Comparison of ENCODE assay signal across 9 cellular contexts in genomic region chr16:77971306-77972131, GRCh38. TPM values are rescaled to one million over a fixed set of nuclear protein-coding genes. Genes with fewer than 3 reads are reported as not detected.
A peak's percentile ranks its signal among the peaks of the same experiment; 100 is the strongest.
DNase-seq lines count a peak whose midpoint lies in the region; ATAC-seq and TF ChIP-seq lines count a peak whose summit lies in the region.
"Had no signal": no experiment of that assay in that cellular context is flagged by ENCODE, and none has a peak within 500 bp of the region (broad histone marks: within the 10 kb centered on the region; RNA-seq: fewer than 3 reads in every experiment).

No MANE protein-coding gene starts in this region.

- H3K36me3 ChIP-seq in Caco-2 (ENCODE audit: control insufficient read depth, insufficient read depth, low read length): no peaks in the 10 kb centered on the region

- H3K4me3 Mint-ChIP-seq in Caco-2 (ENCODE audit: unreplicated experiment): no peak overlapping the region
- H3K4me3 Mint-ChIP-seq in activated naive CD8-positive, alpha-beta T cell treated with anti-CD3 and anti-CD28 coated beads, Interleukin-2, amount 10 ng/mL, durations not matched to agents 7 days and 5 days: no peak overlapping the region
- H3K4me3 Mint-ChIP-seq: activated naive CD8-positive, alpha-beta T cell had no signal

- no peaks in the 10 kb centered on the region for H3K4me1 Mint-ChIP-seq in Caco-2 (ENCODE audit: low read depth, unreplicated experiment)
- H3K4me1 Mint-ChIP-seq in activated naive CD8-positive, alpha-beta T cell treated with anti-CD3 and anti-CD28 coated beads, Interleukin-2, amount 10 ng/mL, durations not matched to agents 7 days and 5 days: no peaks in the 10 kb centered on the region

- no peaks in the 10 kb centered on the region for H3K9me3 Mint-ChIP-seq in Caco-2 (ENCODE audit: unreplicated experiment)
- H3K9me3 Mint-ChIP-seq in activated naive CD8-positive, alpha-beta T cell treated with anti-CD3 and anti-CD28 coated beads, Interleukin-2, amount 10 ng/mL, durations not matched to agents 7 days and 5 days: no peaks in the 10 kb centered on the region

- peaks cover 8% of the 10 kb centered on the region for H3K27me3 Mint-ChIP-seq in Caco-2 (ENCODE audit: insufficient read depth, unreplicated experiment)
- H3K27me3 Mint-ChIP-seq in activated naive CD8-positive, alpha-beta T cell treated with anti-CD3 and anti-CD28 coated beads, Interleukin-2, amount 10 ng/mL, durations not matched to agents 7 days and 5 days: no peaks in the 10 kb centered on the region

- peak; percentile 84 to 95 for TF ChIP-seq CTCF in Caco-2 (IDR thresholded peaks at IDR 0.05; ENCODE audit: insufficient read depth in 1 of 2, low read depth in 1 of 2, low read length in 1 of 2, severe bottlenecking in 1 of 2, unreplicated experiment in 1 of 2)

- DNase-seq in Caco-2 (peak; percentile 78 to 80), Kasumi-1 (lab: John Stamatoyannopoulos, UW) (peak; percentile 60 to 75), left cardiac atrium (peak; percentile 86), putamen (ENCODE audit: low spot score) (peak; percentile 72), GDM1 (lab: John Stamatoyannopoulos, UW) (no peak)
- DNase-seq in activated naive CD8-positive, alpha-beta T cell treated with anti-CD3 and anti-CD28 coated beads, Interleukin-2, amount 10 ng/mL, durations not matched to agents 7 days and 5 days: peak; percentile 78

- intact Hi-C loops in Caco-2 (cut with micrococcal nuclease; ENCODE audit: unreplicated experiment): loop anchor here (1.0 kb wide), 3 partner anchors 19 to 372 kb away; no protein-coding TSS in a partner anchor
- intact Hi-C loops in left cardiac atrium (cut with DNase I): loop anchor here (1.0 to 5.0 kb wide), 3 partner anchors 179 to 296 kb away; no protein-coding TSS in a partner anchor

- no peak overlapping the region for H3K4me3 ChIP-seq in Caco-2 (ENCODE audit: low read depth, low read length)

- no peak overlapping the region for H3K27ac Mint-ChIP-seq in Caco-2 (ENCODE audit: unreplicated experiment)
- H3K27ac Mint-ChIP-seq in activated naive CD8-positive, alpha-beta T cell treated with anti-CD3 and anti-CD28 coated beads, Interleukin-2, amount 10 ng/mL, durations not matched to agents 7 days and 5 days: no peak overlapping the region
- H3K27ac Mint-ChIP-seq: activated naive CD8-positive, alpha-beta T cell had no signal

- ATAC-seq in GM21390 (IDR thresholded peaks at IDR 0.05; ENCODE audit: unreplicated experiment): peak; percentile 76
- ATAC-seq in SK-N-SH treated with all-trans-retinoic acid at 6 μM for 48 hours: peak; percentile 97
- ATAC-seq in activated naive CD8-positive, alpha-beta T cell treated with anti-CD3 and anti-CD28 coated beads, Interleukin-2, amount 10 ng/mL, durations not matched to agents 7 days and 5 days (ENCODE audit: low read depth): no peak
- ATAC-seq in left cardiac atrium: peak; percentile 84 to 91

- BruUV-seq in Caco-2 (replicated peaks; lab: Mats Ljungman, UMichigan): no TSS peak

- no peaks in the 10 kb centered on the region for H3K27me3 ChIP-seq in Caco-2 (replicated peaks; ENCODE audit: control insufficient read depth, insufficient read depth, low read length)

- H3K4me1 ChIP-seq in Caco-2: no peaks in the 10 kb centered on the region; the same call in 1 of the 2 replicates

- POLR2A ChIA-PET in Caco-2 (lab: Charles Lee): no interaction called here
- POLR2A ChIA-PET in activated naive CD8-positive, alpha-beta T cell treated with anti-CD3 and anti-CD28 coated beads, Interleukin-2, amount 10 ng/mL, durations not matched to agents 7 days and 5 days (lab: Charles Lee): no interaction called here

- H3K9me3 ChIP-seq in Caco-2: no peaks in the 10 kb centered on the region

- CTCF ChIA-PET in Caco-2 (lab: Charles Lee): no interaction called here

- no peaks in the 10 kb centered on the region for H3K36me3 Mint-ChIP-seq in Caco-2 (ENCODE audit: insufficient read depth, unreplicated experiment)
- H3K36me3 Mint-ChIP-seq in activated naive CD8-positive, alpha-beta T cell treated with anti-CD3 and anti-CD28 coated beads, Interleukin-2, amount 10 ng/mL, durations not matched to agents 7 days and 5 days: no peaks in the 10 kb centered on the region
- H3K36me3 Mint-ChIP-seq: activated naive CD8-positive, alpha-beta T cell had no signal

TF ChIP-seq in SK-N-SH treated with all-trans-retinoic acid at 6 μM for 48 hours, 23 proteins besides CTCF, POLR2A, EP300 and RAD21:
- TF ChIP-seq ZFP30 (CRISPR knock-in tag; IDR thresholded peaks at IDR 0.05) (no peak), ZFP3 (CRISPR knock-in tag; IDR thresholded peaks at IDR 0.05) (no peak), TCF4 (CRISPR knock-in tag; IDR thresholded peaks at IDR 0.05; ENCODE audit: borderline replicate concordance) (no peak), CREB5 (CRISPR knock-in tag; IDR thresholded peaks at IDR 0.05; ENCODE audit: low read depth) (no peak), ZC3H10 (CRISPR knock-in tag; IDR thresholded peaks at IDR 0.05) (no peak), ZNF565 (CRISPR knock-in tag; conservative IDR thresholded peaks at IDR 0.05; ENCODE audit: low read depth) (no peak), CSRNP3 (CRISPR knock-in tag; IDR thresholded peaks at IDR 0.05) (no peak)

RNA-seq across cellular contexts. Expression of gene CLEC3A, which starts 50.8 kb away (rescaled TPM):
- 1.1 TPM in 2 replicates for total RNA-seq in Caco-2 (2022)
- total RNA-seq in activated naive CD8-positive, alpha-beta T cell treated with anti-CD3 and anti-CD28 coated beads, Interleukin-2, amount 10 ng/mL, durations not matched to agents 7 days and 5 days: not detected
- total RNA-seq in left cardiac atrium: not detected
